ENCODE assay signal across 26 cellular contexts in the genomic region with DNA sequence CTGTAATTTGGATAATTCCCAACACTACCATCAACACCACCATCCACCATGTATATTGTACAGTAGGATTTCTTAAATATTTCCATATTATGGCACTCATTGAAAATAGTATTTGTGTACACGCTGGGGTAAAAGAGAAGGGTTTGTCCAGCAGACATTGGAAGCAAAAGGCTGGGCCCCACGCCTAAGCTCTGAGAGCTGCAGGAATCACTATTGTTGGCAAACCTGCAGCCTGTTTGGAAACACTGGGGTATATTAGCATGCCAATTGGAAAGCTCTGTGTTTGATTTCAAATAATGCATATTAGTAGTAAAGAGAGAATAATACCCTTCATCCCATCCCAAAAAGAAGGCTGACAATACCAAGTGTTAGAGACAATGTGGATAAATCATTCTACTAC.
"Had no signal": no experiment of that assay in that cellular context is flagged by ENCODE, and none has a peak within 500 bp of the region (broad histone marks: within the 10 kb centered on the region; RNA-seq: fewer than 3 reads in every experiment).

No MANE protein-coding gene starts in this region.

- H3K4me3 ChIP-seq: colonic mucosa, heart right ventricle, lung, mucosa of descending colon, right lobe of liver, suprapubic skin, transverse colon, upper lobe of right lung, uterus had no signal

- H3K4me1 ChIP-seq: colonic mucosa, heart right ventricle, parathyroid adenoma, right lobe of liver, suprapubic skin, upper lobe of right lung, uterus had no signal

- ATAC-seq: esophagus mucosa; heart right ventricle; left lobe of liver; mucosa of descending colon; natural killer cell treated with Interleukin-12 subunit alpha and Interleukin-12 subunit beta and Interleukin-15 and Interleukin-18, amount 100 ng/mL, for 72 hours; right lobe of liver; stimulated activated naive CD8-positive, alpha-beta T cell treated with anti-CD3 and anti-CD28 coated beads, Interleukin-15, amount 100 ng/mL, for 72 hours; upper lobe of right lung had no signal

- DNase-seq: colonic mucosa; effector CD8-positive, alpha-beta T cell; endodermal cell; foreskin melanocyte; glutamatergic neuron; heart right ventricle; hippocampal formation; kidney; mucosa of descending colon; naive B cell; right lobe of liver; small intestine; stimulated activated CD4-positive, alpha-beta T cell treated with anti-CD3 and anti-CD28 coated beads, Interleukin-15, amount 100 ng/mL, for 24 hours; stimulated activated CD4-positive, alpha-beta T cell treated with anti-CD3 and anti-CD28 coated beads, Interleukin-2, amount 100 ng/mL, for 48 hours; stimulated activated naive CD4-positive, alpha-beta T cell; stimulated activated naive CD8-positive, alpha-beta T cell treated with anti-CD3 and anti-CD28 coated beads, Interleukin-15, amount 100 ng/mL, for 72 hours; transverse colon; upper lobe of right lung; uterus had no signal

- FAIRE-seq: kidney, small intestine had no signal

- H3K9me3 ChIP-seq: colonic mucosa, heart right ventricle, mucosa of descending colon, right lobe of liver, suprapubic skin, transverse colon, upper lobe of right lung, uterus had no signal

- H3K36me3 ChIP-seq: colonic mucosa, heart right ventricle, right lobe of liver, suprapubic skin, transverse colon, upper lobe of right lung, uterus had no signal

- H3K27me3 ChIP-seq: colonic mucosa, heart right ventricle, right lobe of liver, suprapubic skin, transverse colon, upper lobe of right lung, uterus had no signal

- H3K27ac ChIP-seq: colonic mucosa, epithelial cell of prostate, heart right ventricle, parathyroid adenoma, right lobe of liver, suprapubic skin, transverse colon, upper lobe of right lung, uterus had no signal

- H3K9ac ChIP-seq: parathyroid adenoma had no signal
